ENCODE assay signal across 25 cellular contexts in genomic region chr7:149436358-149436757, GRCh38.
"Had no signal": no experiment of that assay in that cellular context is flagged by ENCODE, and none has a peak within 500 bp of the region (broad histone marks: within the 10 kb centered on the region; RNA-seq: fewer than 3 reads in every experiment).

No MANE protein-coding gene starts in this region.

- H3K9me3 Mint-ChIP-seq: activated CD4-positive, alpha-beta memory T cell treated with anti-CD3 and anti-CD28 coated beads for 36 hours; activated CD4-positive, alpha-beta T cell treated with anti-CD3 and anti-CD28 coated beads, Interleukin-2, amount 10 ng/mL, durations not matched to agents 24 days and 14 days; activated naive CD4-positive, alpha-beta T cell treated with anti-CD3 and anti-CD28 coated beads, Interleukin-2, amount 10 ng/mL, durations not matched to agents 7 days and 5 days; activated naive CD4-positive, alpha-beta T cell treated with anti-CD3 and anti-CD28 coated beads, Interleukin-2, amount 50 U/mL, for 72 hours; activated T-helper 1 cell treated with anti-CD3 and anti-CD28 coated beads, Interleukin-12 subunit alpha, Interleukin-12 subunit beta, Interleukin-2, Interleukin-4 antibody, amounts not matched to agents 30 ng/mL and 10 ng/mL and 1 ng/mL, durations not matched to agents 14 hours and 24 hours and 36 hours; activated T-helper 2 cell treated with anti-CD3 and anti-CD28 coated beads, Interferon-gamma antibody, Interleukin-2, Interleukin-4, amounts not matched to agents 10 μg/mL and 5 μg/mL and 100 μg/mL, durations not matched to agents 14 hours and 24 hours and 36 hours had no signal

- H3K27ac Mint-ChIP-seq: activated CD4-positive, alpha-beta memory T cell treated with anti-CD3 and anti-CD28 coated beads for 36 hours; activated CD4-positive, alpha-beta T cell treated with anti-CD3 and anti-CD28 coated beads for 36 hours; activated CD4-positive, alpha-beta T cell treated with anti-CD3 and anti-CD28 coated beads, Interleukin-2, amount 10 ng/mL, durations not matched to agents 24 days and 14 days; activated CD8-positive, alpha-beta memory T cell treated with anti-CD3 and anti-CD28 coated beads, Interleukin-2, amount 10 ng/mL, durations not matched to agents 7 days and 5 days; activated CD8-positive, alpha-beta T cell treated with anti-CD3 and anti-CD28 coated beads, Interleukin-2, amount 10 ng/mL, durations not matched to agents 7 days and 5 days; activated naive CD4-positive, alpha-beta T cell treated with anti-CD3 and anti-CD28 coated beads, Interleukin-2, amount 50 U/mL, for 72 hours; activated T-helper 1 cell treated with anti-CD3 and anti-CD28 coated beads, Interleukin-12 subunit alpha, Interleukin-12 subunit beta, Interleukin-2, Interleukin-4 antibody, amounts not matched to agents 30 ng/mL and 10 ng/mL and 1 ng/mL, durations not matched to agents 14 hours and 24 hours and 36 hours; activated T-helper 2 cell treated with anti-CD3 and anti-CD28 coated beads, Interferon-gamma antibody, Interleukin-2, Interleukin-4, amounts not matched to agents 10 μg/mL and 5 μg/mL and 100 μg/mL, durations not matched to agents 14 hours and 24 hours and 36 hours had no signal

- H3K27me3 ChIP-seq: adrenal gland, body of pancreas had no signal

- H3K4me1 ChIP-seq: body of pancreas had no signal

- H3K27ac ChIP-seq: adrenal gland, body of pancreas had no signal

- H3K4me3 ChIP-seq: adrenal gland, body of pancreas had no signal

- H3K4me3 Mint-ChIP-seq: activated CD4-positive, alpha-beta memory T cell treated with anti-CD3 and anti-CD28 coated beads for 36 hours; activated CD4-positive, alpha-beta T cell treated with anti-CD3 and anti-CD28 coated beads for 36 hours; activated CD4-positive, alpha-beta T cell treated with anti-CD3 and anti-CD28 coated beads, Interleukin-2, amount 10 ng/mL, durations not matched to agents 24 days and 14 days; activated CD8-positive, alpha-beta memory T cell treated with anti-CD3 and anti-CD28 coated beads, Interleukin-2, amount 10 ng/mL, durations not matched to agents 7 days and 5 days; activated CD8-positive, alpha-beta T cell treated with anti-CD3 and anti-CD28 coated beads, Interleukin-2, amount 10 ng/mL, durations not matched to agents 7 days and 5 days; activated naive CD4-positive, alpha-beta T cell treated with anti-CD3 and anti-CD28 coated beads, Interleukin-2, amount 10 ng/mL, durations not matched to agents 7 days and 5 days; activated T-helper 1 cell treated with anti-CD3 and anti-CD28 coated beads, Interleukin-12 subunit alpha, Interleukin-12 subunit beta, Interleukin-2, Interleukin-4 antibody, amounts not matched to agents 30 ng/mL and 10 ng/mL and 1 ng/mL, durations not matched to agents 14 hours and 24 hours and 36 hours had no signal

- H3K9me3 ChIP-seq: adrenal gland, body of pancreas had no signal

- H3K27me3 Mint-ChIP-seq: activated CD4-positive, alpha-beta memory T cell treated with anti-CD3 and anti-CD28 coated beads for 36 hours; activated CD4-positive, alpha-beta T cell treated with anti-CD3 and anti-CD28 coated beads for 36 hours; activated CD4-positive, alpha-beta T cell treated with anti-CD3 and anti-CD28 coated beads, Interleukin-2, amount 10 ng/mL, durations not matched to agents 24 days and 14 days; activated CD8-positive, alpha-beta memory T cell treated with anti-CD3 and anti-CD28 coated beads, Interleukin-2, amount 10 ng/mL, durations not matched to agents 7 days and 5 days; activated naive CD4-positive, alpha-beta T cell treated with anti-CD3 and anti-CD28 coated beads, Interleukin-2, amount 10 ng/mL, durations not matched to agents 7 days and 5 days had no signal

- DNase-seq: activated CD4-positive, alpha-beta memory T cell treated with anti-CD3 and anti-CD28 coated beads for 36 hours; activated CD4-positive, alpha-beta T cell treated with anti-CD3 and anti-CD28 coated beads for 36 hours; activated CD4-positive, alpha-beta T cell treated with anti-CD3 and anti-CD28 coated beads, Interleukin-2, amount 10 ng/mL, durations not matched to agents 24 days and 14 days; activated CD4-positive, CD25-positive, alpha-beta regulatory T cell; activated CD4-positive, CD25-positive, alpha-beta regulatory T cell treated with anti-CD3 and anti-CD28 coated beads, Interleukin-2, amount 50 U/mL, for 72 hours; activated CD8-positive, alpha-beta memory T cell treated with anti-CD3 and anti-CD28 coated beads, Interleukin-2, amount 10 ng/mL, durations not matched to agents 7 days and 5 days; activated CD8-positive, alpha-beta memory T cell treated with anti-CD3 and anti-CD28 coated beads, Interleukin-2, amount 50 U/mL, for 4 hours; activated CD8-positive, alpha-beta T cell treated with anti-CD3 and anti-CD28 coated beads, Interleukin-2, amount 10 ng/mL, durations not matched to agents 7 days and 5 days; activated gamma-delta T cell; activated naive CD4-positive, alpha-beta T cell; activated naive CD4-positive, alpha-beta T cell treated with anti-CD3 and anti-CD28 coated beads, Interleukin-2, amount 10 ng/mL, durations not matched to agents 7 days and 5 days; activated T-cell treated with anti-CD3 and anti-CD28 coated beads, Interleukin-2, amount 50 U/mL, for 1 hour; activated T-cell treated with anti-CD3 and anti-CD28 coated beads, Interleukin-2, amount 50 U/mL, for 48 hours; adrenal gland; amygdala; aorta; body of pancreas; caudate nucleus; effector CD8-positive, alpha-beta T cell; foreskin fibroblast; glutamatergic neuron; T-helper 2 cell had no signal
